ENCODE assay signal across 12 cellular contexts in genomic region chr1:17009706-17010105, GRCh38. TPM values are rescaled to one million over a fixed set of nuclear protein-coding genes. Genes with fewer than 3 reads are reported as not detected.
DNase-seq lines count a peak whose midpoint lies in the region; ATAC-seq and TF ChIP-seq lines count a peak whose summit lies in the region.
"Had no signal": no experiment of that assay in that cellular context is flagged by ENCODE, and none has a peak within 500 bp of the region (broad histone marks: within the 10 kb centered on the region; RNA-seq: fewer than 3 reads in every experiment).

No MANE protein-coding gene starts in this region.

- H4K20me1 ChIP-seq in BLaER1 treated with 17β-estradiol and CSF1 and Interleukin-3, amounts not matched to agents 10 nM and 100 nM = peaks cover 22 to 75% (median 55%) of the 10 kb centered on the region in 11 experiments; a peak in 21 of 22 replicates

- H3K4me2 ChIP-seq in BLaER1 treated with 17β-estradiol and CSF1 and Interleukin-3, amounts not matched to agents 10 nM and 100 nM = peak overlapping the region; percentile 94 to 100 (median 98)

- no peak for TF ChIP-seq CTCF in GM13976 (IDR thresholded peaks at IDR 0.05; ENCODE audit: borderline replicate concordance, control extremely low read depth, extremely low read depth, insufficient read depth, missing control alignments)

- DNase-seq in GM13976 (ENCODE audit: low spot score) = peak; percentile 31
- DNase-seq in SKM-1 treated with dmso at 0.1 percent for 144 hours (lab: John Stamatoyannopoulos, UW; ENCODE audit: unreplicated experiment) = peak; percentile 43
- DNase-seq in kidney tubule cell (ENCODE audit: low spot score) = peak; percentile 71
- DNase-seq in MG63 = no peak
- DNase-seq in pons (ENCODE audit: low spot score) = no peak
- DNase-seq: DND-41; stimulated activated CD4-positive, alpha-beta T cell treated with anti-CD3 and anti-CD28 coated beads, Interleukin-4, amount 100 ng/mL, for 24 hours had no signal

- in situ Hi-C loops in GM13976 (cut with MboI; ENCODE audit: low sequenced_read_pairs, unreplicated experiment) = no loop called here

- H3K36me3 ChIP-seq in BLaER1 treated with 17β-estradiol and CSF1 and Interleukin-3, amounts not matched to agents 10 nM and 100 nM = peaks cover 9 to 28% (median 21%) of the 10 kb centered on the region in 11 experiments; a peak in 21 of 22 replicates
- peaks cover 10% of the 10 kb centered on the region for H3K36me3 ChIP-seq in MG63

- H3K9me3 ChIP-seq in BLaER1 treated with 17β-estradiol and CSF1 and Interleukin-3, amounts not matched to agents 10 nM and 100 nM (replicated peaks in 1 of 11) = no peaks in the 10 kb centered on the region
- H3K9me3 ChIP-seq in MG63 = no peaks in the 10 kb centered on the region
- H3K9me3 ChIP-seq: thoracic aorta had no signal

- no peaks in the 10 kb centered on the region for H3K27me3 ChIP-seq in BLaER1 treated with 17β-estradiol and CSF1 and Interleukin-3, amounts not matched to agents 10 nM and 100 nM
- H3K27me3 ChIP-seq in MG63 = no peaks in the 10 kb centered on the region

- ATAC-seq in HG02759 (IDR thresholded peaks at IDR 0.05; ENCODE audit: unreplicated experiment) = no peak
- ATAC-seq in HG02623 (IDR thresholded peaks at IDR 0.05; ENCODE audit: unreplicated experiment) = no peak

- peak overlapping the region in 10 of 11 experiments; percentile 4 to 89 (median 80); a peak in 14 of 22 replicates for H3K9ac ChIP-seq in BLaER1 treated with 17β-estradiol and CSF1 and Interleukin-3, amounts not matched to agents 10 nM and 100 nM

- H3K4me1 ChIP-seq in BLaER1 treated with 17β-estradiol and CSF1 and Interleukin-3, amounts not matched to agents 10 nM and 100 nM = peaks cover 51 to 71% (median 64%) of the 10 kb centered on the region in 10 experiments

- peak overlapping the region in 8 of 10 experiments; percentile 8 to 98 (median 94); a peak in 11 of 20 replicates for H3K4me3 ChIP-seq in BLaER1 treated with 17β-estradiol and CSF1 and Interleukin-3, amounts not matched to agents 10 nM and 100 nM
- no peak overlapping the region for H3K4me3 ChIP-seq in MG63

- H3K27ac ChIP-seq in BLaER1 treated with 17β-estradiol and CSF1 and Interleukin-3, amounts not matched to agents 10 nM and 100 nM = peak overlapping the region in 9 of 11 experiments; percentile 48 to 90 (median 77); a peak in 18 of 22 replicates
- H3K27ac ChIP-seq: thoracic aorta had no signal

RNA-seq across cellular contexts. Expression of gene ATP13A2, which starts 2.0 kb away (rescaled TPM):
- total RNA-seq in MG63 (2014; rRNA removed; shearing (Covaris generic); ENCODE audit: low replicate concordance) = 28.6 and 31.1 TPM in 2 replicates

RNA-seq across cellular contexts. Expression of gene MFAP2, which starts 29.3 kb away (rescaled TPM):
- 112 and 123 TPM in 2 replicates for total RNA-seq in MG63 (2014; rRNA removed; shearing (Covaris generic); ENCODE audit: low replicate concordance)
- total RNA-seq: activated CD8-positive, alpha-beta memory T cell treated with anti-CD3 and anti-CD28 coated beads for 36 hours had no signal

RNA-seq across cellular contexts. Expression of gene SDHB, which starts 44.1 kb away (rescaled TPM):
- 332 and 487 TPM in 2 replicates for total RNA-seq in MG63 (2014; rRNA removed; shearing (Covaris generic); ENCODE audit: low replicate concordance)

Comparison
In these comparisons a context has a peak if more than half of its experiments do, and no peak if none do; other contexts are left out.
1. DNase-seq: peak in GM13976 (single experiment), SKM-1 treated with dmso at 0.1 percent for 144 hours (single experiment) and kidney tubule cell (single experiment); none in MG63 (single experiment) and pons (single experiment).